ENCODE assay signal across 8 cellular contexts in genomic region chr3:181770296-181770695, GRCh38. TPM values are rescaled to one million over a fixed set of nuclear protein-coding genes. Genes with fewer than 3 reads are reported as not detected.
"Had no signal": no experiment of that assay in that cellular context is flagged by ENCODE, and none has a peak within 500 bp of the region (broad histone marks: within the 10 kb centered on the region; RNA-seq: fewer than 3 reads in every experiment).

No MANE protein-coding gene starts in this region.

- H3K36me3 Mint-ChIP-seq: IgD-negative memory B cell had no signal

- DNase-seq: IMR-90, KBM-7, KG1 had no signal

- H3K4me3 Mint-ChIP-seq: IgD-negative memory B cell had no signal

- H3K27me3 Mint-ChIP-seq: IgD-negative memory B cell had no signal

- ATAC-seq: HepG2, K562 had no signal

- H3K9me3 Mint-ChIP-seq: IgD-negative memory B cell had no signal

- H3K27ac Mint-ChIP-seq: IgD-negative memory B cell had no signal

RNA-seq across cellular contexts. Expression of gene SOX2, which starts 58.6 kb away (rescaled TPM):
- total RNA-seq: HepG2, HT-29, HT1080, IMR-90 had no signal
